ENCODE assay signal across 13 cellular contexts in genomic region chr1:16183157-16183556, GRCh38. TPM values are rescaled to one million over a fixed set of nuclear protein-coding genes. Genes with fewer than 3 reads are reported as not detected.
DNase-seq lines count a peak whose midpoint lies in the region; ATAC-seq, FAIRE-seq and TF ChIP-seq lines count a peak whose summit lies in the region.
"Had no signal": no experiment of that assay in that cellular context is flagged by ENCODE, and none has a peak within 500 bp of the region (broad histone marks: within the 10 kb centered on the region; RNA-seq: fewer than 3 reads in every experiment).

No MANE protein-coding gene starts in this region.

- no peak overlapping the region for H2AFZ ChIP-seq in K562 (ENCODE audit: low read depth, low read length)

- no peak for ATAC-seq in K562
- peak; percentile 60 for ATAC-seq in left lung
- no peak for ATAC-seq in activated T-cell treated with anti-CD3 and anti-CD28 coated beads, Interleukin-2, amount 50 U/mL, for 4 hours

- H3K9ac ChIP-seq in K562 (ENCODE audit: insufficient read depth in 1 of 2, low read depth in 2 of 2, low read length in 2 of 2): no peak overlapping the region

- no TSS peak for BruUV-seq in K562 (replicated peaks; lab: Mats Ljungman, UMichigan)

- WGBS in K562 (ENCODE audit: insufficient coverage, low coverage, missing lambda C conversion rate): 51% methylated on average over 10 of the region's 13 CpGs
- WGBS in spleen, 5 donors: 71 to 87% (median 76%) methylated on average over 13 of the region's 13 CpGs

- DNase-seq in NCI-H1417 (lab: John Stamatoyannopoulos, UW): peak in 2 of 3 experiments; percentile 7 to 24
- DNase-seq in NCI-H1417 treated with DMSO at 0.1 percent for 48 hours (lab: John Stamatoyannopoulos, UW): no peak
- DNase-seq in K562 (ENCODE audit: extremely low read depth in 1 of 4, low spot score in 3 of 4): no peak
- DNase-seq in left lung: peak in 1 of 2 donors; percentile 83
- no peak for DNase-seq in type B pancreatic cell (ENCODE audit: extremely low spot score, unreplicated experiment)
- no peak for DNase-seq in spleen
- no peak for DNase-seq in activated T-cell treated with anti-CD3 and anti-CD28 coated beads, Interleukin-2, amount 50 U/mL, for 4 hours
- DNase-seq in LoVo (ENCODE audit: low spot score): no peak
- DNase-seq: activated CD4-positive, alpha-beta memory T cell treated with anti-CD3 and anti-CD28 coated beads, Interleukin-2, amount 10 ng/mL, durations not matched to agents 7 days and 5 days; NCI-H1092 had no signal

- CTCF ChIA-PET in K562 (lab: Yijun Ruan, JAX; ENCODE audit: low intra/inter-chr PET ratio): interaction anchor here (7.5 kb wide), 1 partner anchor 103 kb away, joined by 208 read pairs; no protein-coding TSS in a partner anchor

- no peaks in the 10 kb centered on the region for H3K36me3 Mint-ChIP-seq in type B pancreatic cell
- no peaks in the 10 kb centered on the region for H3K36me3 Mint-ChIP-seq in activated T-cell treated with anti-CD3 and anti-CD28 coated beads, Interleukin-2, amount 50 U/mL, for 4 hours (ENCODE audit: insufficient read depth)

- H3K4me3 ChIP-seq in K562 (no peak overlapping the region), left lung (no peak overlapping the region), spleen (no peak overlapping the region)
- H3K4me3 ChIP-seq: cardiac muscle cell had no signal

- H3K79me2 ChIP-seq in K562 (ENCODE audit: control insufficient read depth, insufficient read depth, low read length): no peaks in the 10 kb centered on the region

- POLR2A ChIA-PET in K562 (lab: Yijun Ruan, JAX): interaction anchor here (1.3 kb wide), 1 partner anchor 40 kb away, joined by 4 read pairs; no protein-coding TSS in a partner anchor

- H3K27me3 ChIP-seq in K562 (ENCODE audit: control insufficient read depth in 2 of 2, insufficient read depth in 2 of 2, low read length in 2 of 2) (no peaks in the 10 kb centered on the region), left lung (no peaks in the 10 kb centered on the region), spleen (replicated peaks in 1 of 7) (peaks cover 0 to under 1% (median 0%) of the 10 kb centered on the region in 7 donors)
- H3K27me3 ChIP-seq: cardiac muscle cell had no signal

- H3K4me1 Mint-ChIP-seq in type B pancreatic cell (ENCODE audit: unreplicated experiment): peaks cover 24% of the 10 kb centered on the region
- no peaks in the 10 kb centered on the region for H3K4me1 Mint-ChIP-seq in activated T-cell treated with anti-CD3 and anti-CD28 coated beads, Interleukin-2, amount 50 U/mL, for 4 hours (ENCODE audit: low read depth)

- H3K4me2 ChIP-seq in K562 (ENCODE audit: insufficient read depth, low read length): no peak overlapping the region

- H3K4me1 ChIP-seq in K562 (replicated peaks in 1 of 2; ENCODE audit: control insufficient read depth in 2 of 2, insufficient read depth in 2 of 2, low read length in 2 of 2): peaks cover 0 to 26% of the 10 kb centered on the region in 2 experiments; a peak in 3 of 5 replicates
- peaks cover 24 to 33% of the 10 kb centered on the region in 2 donors for H3K4me1 ChIP-seq in left lung
- H3K4me1 ChIP-seq in spleen: peaks cover 0 to 27% (median 14%) of the 10 kb centered on the region in 6 donors

- H3K4me3 Mint-ChIP-seq in type B pancreatic cell: peak overlapping the region; percentile 14
- H3K4me3 Mint-ChIP-seq in activated T-cell treated with anti-CD3 and anti-CD28 coated beads, Interleukin-2, amount 50 U/mL, for 4 hours: no peak overlapping the region
- H3K4me3 Mint-ChIP-seq: activated CD4-positive, alpha-beta memory T cell treated with anti-CD3 and anti-CD28 coated beads, Interleukin-2, amount 10 ng/mL, durations not matched to agents 7 days and 5 days; stimulated activated naive CD8-positive, alpha-beta T cell treated with anti-CD3 and anti-CD28 coated beads, Interleukin-15, Interleukin-2, amounts not matched to agents 100 ng/mL and 50 ng/mL, for 24 hours had no signal

- H3K27me3 Mint-ChIP-seq in type B pancreatic cell: no peaks in the 10 kb centered on the region
- H3K27me3 Mint-ChIP-seq in activated T-cell treated with anti-CD3 and anti-CD28 coated beads, Interleukin-2, amount 50 U/mL, for 4 hours (ENCODE audit: low read depth): no peaks in the 10 kb centered on the region
- H3K27me3 Mint-ChIP-seq: activated CD4-positive, alpha-beta memory T cell treated with anti-CD3 and anti-CD28 coated beads, Interleukin-2, amount 10 ng/mL, durations not matched to agents 7 days and 5 days; stimulated activated naive CD8-positive, alpha-beta T cell treated with anti-CD3 and anti-CD28 coated beads, Interleukin-15, Interleukin-2, amounts not matched to agents 100 ng/mL and 50 ng/mL, for 24 hours had no signal

- in situ Hi-C loops in K562 (cut with MboI): no loop called here

- H3K9me1 ChIP-seq in K562 (ENCODE audit: control insufficient read depth, insufficient read depth, low read length): no peaks in the 10 kb centered on the region

- no peak for TF ChIP-seq EP300 in K562 (IDR thresholded peaks at IDR 0.05; ENCODE audit: low read length)

- FAIRE-seq in K562 (lab: Jason Lieb, UNC): no peak

- TF ChIP-seq POLR2A in K562 (conservative IDR thresholded peaks at IDR 0.05) (no peak), spleen (IDR thresholded peaks at IDR 0.05) (no peak)

- H3K9me3 ChIP-seq in K562 (replicated peaks; ENCODE audit: control insufficient read depth, insufficient read depth, low read depth, low read length): no peaks in the 10 kb centered on the region
- no peaks in the 10 kb centered on the region for H3K9me3 ChIP-seq in left lung
- no peaks in the 10 kb centered on the region for H3K9me3 ChIP-seq in spleen

- H4K20me1 ChIP-seq in K562 (replicated peaks; ENCODE audit: control insufficient read depth, insufficient read depth, low read length): no peaks in the 10 kb centered on the region

- H3K36me3 ChIP-seq in K562 (ENCODE audit: control insufficient read depth, insufficient read depth, low read length) (no peaks in the 10 kb centered on the region), left lung (no peaks in the 10 kb centered on the region), spleen (no peaks in the 10 kb centered on the region)
- H3K36me3 ChIP-seq: cardiac muscle cell had no signal

- no peak for TF ChIP-seq RAD21 in K562 (CRISPR knock-in tag; conservative IDR thresholded peaks at IDR 0.05 in 1 of 2, IDR thresholded peaks at IDR 0.05 in 1 of 2)

- intact Hi-C loops in K562 (cut with micrococcal nuclease) (no loop called here), left lung (cut with DNase I) (no loop called here), spleen (cut with DNase I; ENCODE audit: low total_unique reads) (no loop called here)

- TF ChIP-seq CTCF in K562 (IDR thresholded peaks at IDR 0.05 in 2 of 3, conservative IDR thresholded peaks at IDR 0.05 in 1 of 3; ENCODE audit: insufficient read depth in 2 of 3, low read depth in 1 of 3, low read length in 3 of 3) (no peak), left lung (IDR thresholded peaks at IDR 0.05) (no peak), type B pancreatic cell (conservative IDR thresholded peaks at IDR 0.05) (no peak), spleen (IDR thresholded peaks at IDR 0.05 in 8 of 11, conservative IDR thresholded peaks at IDR 0.05 in 3 of 11) (no peak)

- H3K27ac ChIP-seq in K562 (ENCODE audit: extremely low read depth, low read depth, low read length) (no peak overlapping the region), left lung (peak overlapping the region in 1 of 2 donors; percentile 81), spleen (no peak overlapping the region)
- H3K27ac ChIP-seq: 22Rv1, cardiac muscle cell had no signal

- no peaks in the 10 kb centered on the region for H3K9me3 Mint-ChIP-seq in type B pancreatic cell
- no peaks in the 10 kb centered on the region for H3K9me3 Mint-ChIP-seq in activated T-cell treated with anti-CD3 and anti-CD28 coated beads, Interleukin-2, amount 50 U/mL, for 4 hours
- H3K9me3 Mint-ChIP-seq: activated CD4-positive, alpha-beta memory T cell treated with anti-CD3 and anti-CD28 coated beads, Interleukin-2, amount 10 ng/mL, durations not matched to agents 7 days and 5 days; stimulated activated naive CD8-positive, alpha-beta T cell treated with anti-CD3 and anti-CD28 coated beads, Interleukin-15, Interleukin-2, amounts not matched to agents 100 ng/mL and 50 ng/mL, for 24 hours had no signal

- H3K27ac Mint-ChIP-seq in type B pancreatic cell: peak overlapping the region; percentile 79
- H3K27ac Mint-ChIP-seq: activated CD4-positive, alpha-beta memory T cell treated with anti-CD3 and anti-CD28 coated beads, Interleukin-2, amount 10 ng/mL, durations not matched to agents 7 days and 5 days; stimulated activated naive CD8-positive, alpha-beta T cell treated with anti-CD3 and anti-CD28 coated beads, Interleukin-15, Interleukin-2, amounts not matched to agents 100 ng/mL and 50 ng/mL, for 24 hours had no signal

RNA-seq across cellular contexts. Expression of gene EPHA2, which starts 27.3 kb away (rescaled TPM):
- 0.55 and 1.5 TPM in 2 replicates for total RNA-seq in K562 (2011; cell fraction: chromatin; rRNA removed; ENCODE audit: low replicate concordance)
- 0.79 and 1.2 TPM in 2 replicates for total RNA-seq in K562 (2011; cell fraction: nucleolus; rRNA removed)
- 0.15 and 0.23 TPM in 2 replicates for total RNA-seq in K562 (2011; cell fraction: nucleoplasm; rRNA removed)
- total RNA-seq in K562 (2014; rRNA removed) (not detected in 2 replicates), K562 (2014; rRNA removed; fragmentation: Illumina TruSeq; extraction: Trizol) (0.04 and 0.06 TPM in 2 replicates), K562 (2015; rRNA removed; fragmentation: Illumina TruSeq; extraction: Trizol) (not detected in 2 replicates), K562 (2021) (0.36 and 0.40 TPM in 2 replicates), left lung (10 to 100 TPM; 36.9 to 62.6 TPM), type B pancreatic cell (ENCODE audit: low replicate concordance) (40.3 and 77.9 TPM in 2 replicates), spleen (10 to 100 TPM; 10.6 to 35.7 (median 17.1) TPM)
- polyA plus RNA-seq in K562 (2011; rRNA removed) (0.16 and 0.17 TPM in 2 replicates), K562 (2014; fragmentation: Illumina TruSeq; extraction: Trizol) (0.07 and 0.12 TPM in 2 replicates), K562 (2014; fragmentation: Nextera tagmentation; extraction: Ambion mirVana) (not detected), K562 (2014; rRNA removed) (0.05 TPM in 2 replicates), spleen (1 to 10 TPM; 2.0 to 7.4 (median 2.6) TPM)
- polyA plus RNA-seq in K562 (2011; cell fraction: cytosol; rRNA removed): 0.09 and 0.70 TPM in 2 replicates
- 0.24 and 0.92 TPM in 2 replicates for polyA plus RNA-seq in K562 (2011; cell fraction: nucleus; rRNA removed)
- polyA plus RNA-seq in K562 (2012): 0.07 and 0.09 TPM in 2 replicates
- 0.15 and 0.28 TPM in 2 replicates for polyA minus RNA-seq in K562 (2011; rRNA and poly(A)+ RNA removed)
- 1.7 and 2.2 TPM in 2 replicates for polyA minus RNA-seq in K562 (2011; cell fraction: cytosol; rRNA and poly(A)+ RNA removed)
- 0.33 and 0.81 TPM in 2 replicates for polyA minus RNA-seq in K562 (2011; cell fraction: nucleus; rRNA and poly(A)+ RNA removed)
- under 1 TPM; 0.29 to 0.35 (median 0.33) TPM for total RNA-seq in activated T-cell treated with anti-CD3 and anti-CD28 coated beads, Interleukin-2, amount 50 U/mL, for 4 hours
- total RNA-seq: activated CD4-positive, alpha-beta memory T cell treated with anti-CD3 and anti-CD28 coated beads, Interleukin-2, amount 10 ng/mL, durations not matched to agents 7 days and 5 days had no signal

RNA-seq across cellular contexts. Expression of gene ARHGEF19, which starts 29.3 kb away (rescaled TPM):
- total RNA-seq in K562 (2011; cell fraction: chromatin; rRNA removed; ENCODE audit: low replicate concordance): 15.4 and 51.0 TPM in 2 replicates
- 25.4 and 38.4 TPM in 2 replicates for total RNA-seq in K562 (2011; cell fraction: nucleolus; rRNA removed)
- total RNA-seq in K562 (2011; cell fraction: nucleoplasm; rRNA removed): 20.2 and 22.1 TPM in 2 replicates
- total RNA-seq in K562 (2014; rRNA removed) (6.3 and 7.0 TPM in 2 replicates), K562 (2014; rRNA removed; fragmentation: Illumina TruSeq; extraction: Trizol) (2.7 and 4.3 TPM in 2 replicates), K562 (2015; rRNA removed; fragmentation: Illumina TruSeq; extraction: Trizol) (5.2 and 6.0 TPM in 2 replicates), K562 (2021) (11.2 and 15.1 TPM in 2 replicates), left lung (10 to 100 TPM; 10.4 to 13.1 TPM), type B pancreatic cell (ENCODE audit: low replicate concordance) (20.2 and 29.5 TPM in 2 replicates), spleen (10 to 100 TPM in 1 of 7 donors, 1 to 10 TPM in 6; 3.5 to 12.9 (median 8.0) TPM)
- polyA plus RNA-seq in K562 (2011; rRNA removed) (21.0 and 33.1 TPM in 2 replicates), K562 (2014; fragmentation: Illumina TruSeq; extraction: Trizol) (4.4 and 10.8 TPM in 2 replicates), K562 (2014; fragmentation: Nextera tagmentation; extraction: Ambion mirVana) (1 to 10 TPM in 1 of 2 experiments, under 1 TPM in 1; 0.73 to 1.1 TPM), K562 (2014; rRNA removed) (14.8 and 17.1 TPM in 2 replicates), spleen (1 to 10 TPM; 4.8 to 7.7 (median 6.4) TPM)
- polyA plus RNA-seq in K562 (2011; cell fraction: cytosol; rRNA removed): 31.5 and 39.3 TPM in 2 replicates
- polyA plus RNA-seq in K562 (2011; cell fraction: nucleus; rRNA removed): 84.8 and 93.8 TPM in 2 replicates
- 14.3 and 15.2 TPM in 2 replicates for polyA plus RNA-seq in K562 (2012)
- 7.3 and 9.1 TPM in 2 replicates for polyA minus RNA-seq in K562 (2011; rRNA and poly(A)+ RNA removed)
- polyA minus RNA-seq in K562 (2011; cell fraction: cytosol; rRNA and poly(A)+ RNA removed): 9.3 and 17.2 TPM in 2 replicates
- 17.2 and 21.5 TPM in 2 replicates for polyA minus RNA-seq in K562 (2011; cell fraction: nucleus; rRNA and poly(A)+ RNA removed)
- total RNA-seq in activated T-cell treated with anti-CD3 and anti-CD28 coated beads, Interleukin-2, amount 50 U/mL, for 4 hours: 10 to 100 TPM; 10.6 to 16.6 (median 11.1) TPM

RNA-seq across cellular contexts. Expression of gene CPLANE2, which starts 53.8 kb away (rescaled TPM):
- 6.0 and 32.3 TPM in 2 replicates for total RNA-seq in K562 (2011; cell fraction: chromatin; rRNA removed; ENCODE audit: low replicate concordance)
- 25.7 and 37.9 TPM in 2 replicates for total RNA-seq in K562 (2011; cell fraction: nucleolus; rRNA removed)
- 15.3 and 20.1 TPM in 2 replicates for total RNA-seq in K562 (2011; cell fraction: nucleoplasm; rRNA removed)
- total RNA-seq in K562 (2014; rRNA removed) (19.9 and 27.8 TPM in 2 replicates), K562 (2014; rRNA removed; fragmentation: Illumina TruSeq; extraction: Trizol) (3.3 and 3.7 TPM in 2 replicates), K562 (2015; rRNA removed; fragmentation: Illumina TruSeq; extraction: Trizol) (8.0 and 8.3 TPM in 2 replicates), K562 (2021) (17.8 and 20.9 TPM in 2 replicates), left lung (1 to 10 TPM; 5.6 to 8.9 TPM), type B pancreatic cell (ENCODE audit: low replicate concordance) (11.1 and 12.9 TPM in 2 replicates), spleen (1 to 10 TPM; 4.0 to 7.6 (median 5.3) TPM)
- polyA plus RNA-seq in K562 (2011; rRNA removed) (10.9 and 15.9 TPM in 2 replicates), K562 (2014; fragmentation: Illumina TruSeq; extraction: Trizol) (8.1 and 13.6 TPM in 2 replicates), K562 (2014; fragmentation: Nextera tagmentation; extraction: Ambion mirVana) (under 1 TPM; 0.17 to 0.32 TPM), K562 (2014; rRNA removed) (10.3 and 15.5 TPM in 2 replicates), spleen (1 to 10 TPM; 2.1 to 6.1 (median 2.2) TPM)
- polyA plus RNA-seq in K562 (2011; cell fraction: cytosol; rRNA removed): 14.2 and 28.7 TPM in 2 replicates
- 22.8 and 30.9 TPM in 2 replicates for polyA plus RNA-seq in K562 (2011; cell fraction: nucleus; rRNA removed)
- polyA plus RNA-seq in K562 (2012): 16.0 and 21.8 TPM in 2 replicates
- 11.8 and 19.8 TPM in 2 replicates for polyA minus RNA-seq in K562 (2011; rRNA and poly(A)+ RNA removed)
- 18.6 and 24.7 TPM in 2 replicates for polyA minus RNA-seq in K562 (2011; cell fraction: cytosol; rRNA and poly(A)+ RNA removed)
- 21.7 and 22.7 TPM in 2 replicates for polyA minus RNA-seq in K562 (2011; cell fraction: nucleus; rRNA and poly(A)+ RNA removed)
- total RNA-seq in activated T-cell treated with anti-CD3 and anti-CD28 coated beads, Interleukin-2, amount 50 U/mL, for 4 hours: 1 to 10 TPM; 5.0 to 7.1 (median 6.5) TPM

Comparison
In these comparisons a context has a peak if more than half of its experiments do, and no peak if none do; other contexts are left out.
1. DNase-seq: peak in NCI-H1417 (2 of 3); none in NCI-H1417 treated with DMSO at 0.1 percent for 48 hours (single experiment), K562 (0 of 4), type B pancreatic cell (single experiment), spleen (single experiment), activated T-cell treated with anti-CD3 and anti-CD28 coated beads, Interleukin-2, amount 50 U/mL, for 4 hours (single experiment) and LoVo (single experiment).
2. RNA of gene EPHA2, which starts 27.3 kb away (total RNA-seq): 36.9 to 62.6 TPM in left lung, 40.3 to 77.9 TPM in type B pancreatic cell and 10.6 to 35.7 TPM in spleen; 0.29 to 0.35 TPM in activated T-cell treated with anti-CD3 and anti-CD28 coated beads, Interleukin-2, amount 50 U/mL, for 4 hours and 0.04 to 1.5 TPM in K562; every median in the first group is over 4 times any median in the second.